In genomic region chr16:76511203-76511602, GRCh38 we compare ENCODE assay signal across 22 cellular contexts.
DNase-seq lines count a peak whose midpoint lies in the region; ATAC-seq and TF ChIP-seq lines count a peak whose summit lies in the region.
"Had no signal": no experiment of that assay in that cellular context is flagged by ENCODE, and none has a peak within 500 bp of the region (broad histone marks: within the 10 kb centered on the region; RNA-seq: fewer than 3 reads in every experiment).

No MANE protein-coding gene starts in this region.

- H3K9me3 ChIP-seq in Karpas-422 (ENCODE audit: low read length), result no peaks in the 10 kb centered on the region
- no peaks in the 10 kb centered on the region for H3K9me3 ChIP-seq in CD4-positive, alpha-beta T cell (ENCODE audit: control insufficient read depth, low read length)
- H3K9me3 ChIP-seq: Caco-2, HAP-1 had no signal

- H3K9me2 ChIP-seq in Karpas-422 (replicated peaks; ENCODE audit: insufficient read depth, low read length), result no peaks in the 10 kb centered on the region

- peak overlapping the region; percentile 3; the same call in 1 of the 2 replicates for H3K9ac ChIP-seq in Karpas-422 (ENCODE audit: low read length)

- no peaks in the 10 kb centered on the region for H3K36me3 Mint-ChIP-seq in CD4-positive, alpha-beta T cell (ENCODE audit: low read depth)
- H3K36me3 Mint-ChIP-seq: CD4-positive, alpha-beta memory T cell had no signal

- no peak overlapping the region for H3K27ac Mint-ChIP-seq in CD4-positive, alpha-beta T cell
- H3K27ac Mint-ChIP-seq: CD4-positive, alpha-beta memory T cell; GM23338 had no signal

- POLR2A ChIA-PET in CD4-positive, alpha-beta T cell (lab: Charles Lee), result no interaction called here

- intact Hi-C loops in CD4-positive, alpha-beta T cell (cut with DNase I, micrococcal nuclease), result no loop called here

- in situ Hi-C loops in KBM-7 (cut with MboI; ENCODE audit: low pct_unique_long_range_greater_than_20kb, low sequenced_read_pairs), result no loop called here

- CTCF ChIA-PET in CD4-positive, alpha-beta T cell (lab: Charles Lee), result no interaction called here

- ATAC-seq in GM18511 (IDR thresholded peaks at IDR 0.05; ENCODE audit: unreplicated experiment) (peak; percentile 49), GM21529 (IDR thresholded peaks at IDR 0.05; ENCODE audit: unreplicated experiment) (peak; percentile 43)
- no peak for ATAC-seq in CD4-positive, alpha-beta T cell (ENCODE audit: poor library complexity)
- ATAC-seq: GM23338 had no signal

- H2AFZ ChIP-seq in Karpas-422 (ENCODE audit: low read length), result no peak overlapping the region
- H2AFZ ChIP-seq: GM23338 had no signal

- no peak for TF ChIP-seq CTCF in CD4-positive, alpha-beta T cell (IDR thresholded peaks at IDR 0.05)

- peak overlapping the region; percentile 16; the same call in 1 of the 2 replicates for H3K4me3 ChIP-seq in Karpas-422 (ENCODE audit: low read length)
- H3K4me3 ChIP-seq: GM23338, HAP-1 had no signal

- H3K36me3 ChIP-seq in Karpas-422 (ENCODE audit: insufficient read depth, low read length), result no peaks in the 10 kb centered on the region
- H3K36me3 ChIP-seq: HAP-1 had no signal

- H3K4me1 Mint-ChIP-seq in CD4-positive, alpha-beta T cell (ENCODE audit: low read depth), result no peaks in the 10 kb centered on the region
- H3K4me1 Mint-ChIP-seq: CD4-positive, alpha-beta memory T cell; GM23338 had no signal

- H3K27me3 Mint-ChIP-seq in CD4-positive, alpha-beta T cell, result no peaks in the 10 kb centered on the region
- H3K27me3 Mint-ChIP-seq: CD4-positive, alpha-beta memory T cell had no signal

- no peaks in the 10 kb centered on the region for H3K79me2 ChIP-seq in Karpas-422 (ENCODE audit: low read length)

- H3K4me1 ChIP-seq in Karpas-422 (ENCODE audit: low read length), result peaks cover 51% of the 10 kb centered on the region
- H3K4me1 ChIP-seq: Caco-2, HAP-1 had no signal

- H3K4me3 Mint-ChIP-seq in CD4-positive, alpha-beta T cell, result no peak overlapping the region
- H3K4me3 Mint-ChIP-seq: CD4-positive, alpha-beta memory T cell; GM23338 had no signal

- no peaks in the 10 kb centered on the region for H3K27me3 ChIP-seq in Karpas-422 (ENCODE audit: low read length)
- H3K27me3 ChIP-seq in CD4-positive, alpha-beta T cell (ENCODE audit: control insufficient read depth, insufficient read depth, low read length), result no peaks in the 10 kb centered on the region

- peak overlapping the region; percentile 65 for H3K4me2 ChIP-seq in Karpas-422 (ENCODE audit: low read depth, low read length, poor library complexity, severe bottlenecking)
- H3K4me2 ChIP-seq: GM23338 had no signal

- no peaks in the 10 kb centered on the region for H4K20me1 ChIP-seq in Karpas-422 (ENCODE audit: insufficient read depth, low read depth, low read length)

- DNase-seq in Karpas-422, result peak; percentile 84
- DNase-seq in superior temporal gyrus (ENCODE audit: extremely low spot score), result peak; percentile 3
- no peak for DNase-seq in KBM-7
- no peak for DNase-seq in CD4-positive, alpha-beta T cell
- no peak for DNase-seq in DMS79 (lab: John Stamatoyannopoulos, UW)
- DNase-seq: Caco-2; CD4-positive, alpha-beta memory T cell; GDM1; MM.1S; NCI-H1105; NCI-H146; NCI-H2029; NCI-H2227 treated with DMSO at 0.1 percent for 48 hours; NCI-H510A; NK-92 treated with Interleukin-12 subunit alpha and Interleukin-12 subunit beta, amount 100 ng/mL, for 24 hours; OCI-M1; Right ventricle myocardium superior; T-helper 9 cell had no signal

- peaks cover 6% of the 10 kb centered on the region for H3K9me3 Mint-ChIP-seq in CD4-positive, alpha-beta T cell

- peak overlapping the region; percentile 82 for H3K27ac ChIP-seq in Karpas-422 (ENCODE audit: low read length)
- H3K27ac ChIP-seq in CD4-positive, alpha-beta T cell (ENCODE audit: low read depth, low read length), result no peak overlapping the region

Comparison
In these comparisons a context has a peak if more than half of its experiments do, and no peak if none do; other contexts are left out.
1. DNase-seq: peak in Karpas-422 (single experiment) and superior temporal gyrus (single experiment); none in KBM-7 (single experiment), CD4-positive, alpha-beta T cell (0 of 10) and DMS79 (single experiment).